ENCODE assay signal across 30 cellular contexts in the genomic region with DNA sequence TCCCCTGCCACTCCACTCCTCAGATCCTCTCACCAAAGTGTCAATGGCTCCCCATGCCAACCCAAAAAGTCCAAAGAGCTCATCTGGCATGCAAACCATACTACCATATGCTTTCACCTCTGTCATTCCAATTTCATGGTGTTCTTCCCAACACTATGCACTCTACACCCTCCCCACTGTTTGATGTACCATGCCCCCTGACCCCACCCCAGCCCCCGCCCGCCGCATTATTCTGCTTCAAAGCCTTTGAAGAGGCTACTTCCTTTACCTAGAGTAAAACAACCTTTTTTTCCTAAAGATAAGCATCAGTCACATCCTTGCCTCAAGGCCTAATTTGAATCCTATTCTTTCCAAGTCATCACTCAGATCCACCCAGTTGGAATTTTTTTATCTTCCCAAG.
"Had no signal": no experiment of that assay in that cellular context is flagged by ENCODE, and none has a peak within 500 bp of the region (broad histone marks: within the 10 kb centered on the region; RNA-seq: fewer than 3 reads in every experiment).

No MANE protein-coding gene starts in this region.

- H3K27ac Mint-ChIP-seq: activated CD4-positive, alpha-beta memory T cell treated with anti-CD3 and anti-CD28 coated beads for 36 hours; activated CD4-positive, alpha-beta T cell treated with anti-CD3 and anti-CD28 coated beads for 36 hours; activated CD4-positive, alpha-beta T cell treated with anti-CD3 and anti-CD28 coated beads, Interleukin-2, amount 10 ng/mL, durations not matched to agents 24 days and 14 days; activated CD8-positive, alpha-beta memory T cell treated with anti-CD3 and anti-CD28 coated beads, Interleukin-2, amount 10 ng/mL, durations not matched to agents 7 days and 5 days; activated CD8-positive, alpha-beta T cell treated with anti-CD3 and anti-CD28 coated beads, Interleukin-2, amount 10 ng/mL, durations not matched to agents 7 days and 5 days; activated naive CD4-positive, alpha-beta T cell treated with anti-CD3 and anti-CD28 coated beads for 36 hours; activated naive CD4-positive, alpha-beta T cell treated with anti-CD3 and anti-CD28 coated beads, Interleukin-2, amount 50 U/mL, for 24 hours; activated naive CD8-positive, alpha-beta T cell treated with anti-CD3 and anti-CD28 coated beads for 36 hours; activated naive CD8-positive, alpha-beta T cell treated with anti-CD3 and anti-CD28 coated beads, Interleukin-2, amount 50 U/mL, for 24 hours; activated T-helper 1 cell treated with anti-CD3 and anti-CD28 coated beads, Interleukin-12 subunit alpha, Interleukin-12 subunit beta, Interleukin-2, Interleukin-4 antibody, amounts not matched to agents 30 ng/mL and 10 ng/mL and 1 ng/mL, durations not matched to agents 14 hours and 24 hours and 36 hours; activated T-helper 2 cell treated with anti-CD3 and anti-CD28 coated beads, Interferon-gamma antibody, Interleukin-2, Interleukin-4, amounts not matched to agents 10 μg/mL and 5 μg/mL and 100 μg/mL, durations not matched to agents 14 hours and 24 hours and 36 hours had no signal

- H3K4me3 ChIP-seq: adrenal gland, body of pancreas, esophagus squamous epithelium, gastroesophageal sphincter had no signal

- H3K4me1 Mint-ChIP-seq: activated CD4-positive, alpha-beta T cell treated with anti-CD3 and anti-CD28 coated beads for 36 hours; activated CD4-positive, alpha-beta T cell treated with anti-CD3 and anti-CD28 coated beads, Interleukin-2, amount 10 ng/mL, durations not matched to agents 24 days and 14 days; activated CD8-positive, alpha-beta memory T cell treated with anti-CD3 and anti-CD28 coated beads, Interleukin-2, amount 10 ng/mL, durations not matched to agents 7 days and 5 days; activated naive CD4-positive, alpha-beta T cell treated with anti-CD3 and anti-CD28 coated beads, Interleukin-2, amount 50 U/mL, for 24 hours; activated naive CD8-positive, alpha-beta T cell treated with anti-CD3 and anti-CD28 coated beads for 36 hours; activated naive CD8-positive, alpha-beta T cell treated with anti-CD3 and anti-CD28 coated beads, Interleukin-2, amount 50 U/mL, for 24 hours had no signal

- DNase-seq: activated CD4-positive, alpha-beta memory T cell treated with anti-CD3 and anti-CD28 coated beads for 36 hours; activated CD4-positive, alpha-beta T cell treated with anti-CD3 and anti-CD28 coated beads for 36 hours; activated CD4-positive, alpha-beta T cell treated with anti-CD3 and anti-CD28 coated beads, Interleukin-2, amount 10 ng/mL, durations not matched to agents 24 days and 14 days; activated CD4-positive, CD25-positive, alpha-beta regulatory T cell; activated CD4-positive, CD25-positive, alpha-beta regulatory T cell treated with anti-CD3 and anti-CD28 coated beads, Interleukin-2, amount 50 U/mL, for 72 hours; activated CD8-positive, alpha-beta memory T cell treated with anti-CD3 and anti-CD28 coated beads, Interleukin-2, amount 10 ng/mL, durations not matched to agents 7 days and 5 days; activated CD8-positive, alpha-beta memory T cell treated with anti-CD3 and anti-CD28 coated beads, Interleukin-2, amount 50 U/mL, for 4 hours; activated CD8-positive, alpha-beta T cell treated with anti-CD3 and anti-CD28 coated beads, Interleukin-2, amount 10 ng/mL, durations not matched to agents 7 days and 5 days; activated effector memory CD4-positive, alpha-beta T cell treated with anti-CD3 and anti-CD28 coated beads, Interleukin-2, amount 50 U/mL, for 16 hours; activated naive CD4-positive, alpha-beta T cell treated with anti-CD3 and anti-CD28 coated beads for 36 hours; activated naive CD8-positive, alpha-beta T cell treated with anti-CD3 and anti-CD28 coated beads for 36 hours; activated naive CD8-positive, alpha-beta T cell treated with anti-CD3 and anti-CD28 coated beads, Interleukin-2, amount 50 U/mL, for 24 hours; activated T-cell treated with anti-CD3 and anti-CD28 coated beads, Interleukin-2, amount 50 U/mL, for 1 hour; activated T-cell treated with anti-CD3 and anti-CD28 coated beads, Interleukin-2, amount 50 U/mL, for 48 hours; adrenal gland; amygdala; aorta; body of pancreas; caudate nucleus; cortex of kidney; dermis blood vessel endothelial cell; effector CD8-positive, alpha-beta T cell; esophagus squamous epithelium; foreskin melanocyte; T-helper 2 cell had no signal

- H3K27ac ChIP-seq: adrenal gland, body of pancreas, epithelial cell of prostate, esophagus squamous epithelium, gastroesophageal sphincter had no signal

- H3K27me3 ChIP-seq: adrenal gland, body of pancreas, esophagus squamous epithelium, gastroesophageal sphincter had no signal

- H3K27me3 Mint-ChIP-seq: activated CD4-positive, alpha-beta memory T cell treated with anti-CD3 and anti-CD28 coated beads for 36 hours; activated CD4-positive, alpha-beta T cell treated with anti-CD3 and anti-CD28 coated beads, Interleukin-2, amount 10 ng/mL, durations not matched to agents 24 days and 14 days; activated CD8-positive, alpha-beta memory T cell treated with anti-CD3 and anti-CD28 coated beads, Interleukin-2, amount 10 ng/mL, durations not matched to agents 7 days and 5 days; activated naive CD8-positive, alpha-beta T cell treated with anti-CD3 and anti-CD28 coated beads, Interleukin-2, amount 50 U/mL, for 24 hours had no signal

- ATAC-seq: activated CD4-positive, alpha-beta T cell treated with anti-CD3 and anti-CD28 coated beads for 36 hours; activated CD8-positive, alpha-beta memory T cell treated with anti-CD3 and anti-CD28 coated beads, Interleukin-2, amount 10 ng/mL, durations not matched to agents 7 days and 5 days; activated CD8-positive, alpha-beta T cell treated with anti-CD3 and anti-CD28 coated beads, Interleukin-2, amount 10 ng/mL, durations not matched to agents 7 days and 5 days; activated naive CD8-positive, alpha-beta T cell treated with anti-CD3 and anti-CD28 coated beads, Interleukin-2, amount 50 U/mL, for 24 hours; body of pancreas; gastroesophageal sphincter had no signal

- H3K9me3 ChIP-seq: adrenal gland, body of pancreas had no signal

- H3K9me3 Mint-ChIP-seq: activated CD4-positive, alpha-beta T cell treated with anti-CD3 and anti-CD28 coated beads, Interleukin-2, amount 10 ng/mL, durations not matched to agents 24 days and 14 days; activated naive CD8-positive, alpha-beta T cell treated with anti-CD3 and anti-CD28 coated beads for 36 hours; activated T-helper 1 cell treated with anti-CD3 and anti-CD28 coated beads, Interleukin-12 subunit alpha, Interleukin-12 subunit beta, Interleukin-2, Interleukin-4 antibody, amounts not matched to agents 30 ng/mL and 10 ng/mL and 1 ng/mL, durations not matched to agents 14 hours and 24 hours and 36 hours; activated T-helper 2 cell treated with anti-CD3 and anti-CD28 coated beads, Interferon-gamma antibody, Interleukin-2, Interleukin-4, amounts not matched to agents 10 μg/mL and 5 μg/mL and 100 μg/mL, durations not matched to agents 14 hours and 24 hours and 36 hours had no signal

- H3K4me1 ChIP-seq: adrenal gland, body of pancreas, esophagus squamous epithelium had no signal

- H3K36me3 ChIP-seq: adrenal gland, esophagus squamous epithelium, gastroesophageal sphincter had no signal

- H3K4me3 Mint-ChIP-seq: activated CD4-positive, alpha-beta memory T cell treated with anti-CD3 and anti-CD28 coated beads for 36 hours; activated CD4-positive, alpha-beta T cell treated with anti-CD3 and anti-CD28 coated beads for 36 hours; activated CD4-positive, alpha-beta T cell treated with anti-CD3 and anti-CD28 coated beads, Interleukin-2, amount 10 ng/mL, durations not matched to agents 24 days and 14 days; activated CD8-positive, alpha-beta memory T cell treated with anti-CD3 and anti-CD28 coated beads, Interleukin-2, amount 10 ng/mL, durations not matched to agents 7 days and 5 days; activated CD8-positive, alpha-beta T cell treated with anti-CD3 and anti-CD28 coated beads, Interleukin-2, amount 10 ng/mL, durations not matched to agents 7 days and 5 days; activated naive CD4-positive, alpha-beta T cell treated with anti-CD3 and anti-CD28 coated beads for 36 hours; activated naive CD4-positive, alpha-beta T cell treated with anti-CD3 and anti-CD28 coated beads, Interleukin-2, amount 50 U/mL, for 24 hours; activated naive CD8-positive, alpha-beta T cell treated with anti-CD3 and anti-CD28 coated beads for 36 hours; activated naive CD8-positive, alpha-beta T cell treated with anti-CD3 and anti-CD28 coated beads, Interleukin-2, amount 50 U/mL, for 24 hours; activated T-helper 1 cell treated with anti-CD3 and anti-CD28 coated beads, Interleukin-12 subunit alpha, Interleukin-12 subunit beta, Interleukin-2, Interleukin-4 antibody, amounts not matched to agents 30 ng/mL and 10 ng/mL and 1 ng/mL, durations not matched to agents 14 hours and 24 hours and 36 hours had no signal
